ENCODE assay signal across 13 cellular contexts in genomic region chr15:70236306-70237103, GRCh38.
DNase-seq lines count a peak whose midpoint lies in the region; ATAC-seq and TF ChIP-seq lines count a peak whose summit lies in the region.
"Had no signal": no experiment of that assay in that cellular context is flagged by ENCODE, and none has a peak within 500 bp of the region (broad histone marks: within the 10 kb centered on the region; RNA-seq: fewer than 3 reads in every experiment).

No MANE protein-coding gene starts in this region.

- H3K27me3 ChIP-seq in PC-3 (ENCODE audit: low read length), result no peaks in the 10 kb centered on the region
- H3K27me3 ChIP-seq: suprapubic skin had no signal

- no peak overlapping the region for H3K4me2 ChIP-seq in PC-3 (ENCODE audit: low read length)

- peak overlapping the region; percentile 37 for H3K27ac Mint-ChIP-seq in activated naive CD4-positive, alpha-beta T cell treated with anti-CD3 and anti-CD28 coated beads, Interleukin-2, amount 50 U/mL, for 24 hours
- no peak overlapping the region for H3K27ac Mint-ChIP-seq in stimulated activated naive CD8-positive, alpha-beta T cell treated with anti-CD3 and anti-CD28 coated beads, Interleukin-15, amount 100 ng/mL, for 72 hours
- H3K27ac Mint-ChIP-seq: T-helper 17 cell had no signal

- H3K36me3 Mint-ChIP-seq in activated naive CD4-positive, alpha-beta T cell treated with anti-CD3 and anti-CD28 coated beads, Interleukin-2, amount 50 U/mL, for 24 hours, result peaks cover 8% of the 10 kb centered on the region

- no peaks in the 10 kb centered on the region for H3K27me3 Mint-ChIP-seq in activated naive CD4-positive, alpha-beta T cell treated with anti-CD3 and anti-CD28 coated beads, Interleukin-2, amount 50 U/mL, for 24 hours
- H3K27me3 Mint-ChIP-seq in stimulated activated naive CD8-positive, alpha-beta T cell treated with anti-CD3 and anti-CD28 coated beads, Interleukin-15, amount 100 ng/mL, for 72 hours, result peaks cover 37% of the 10 kb centered on the region
- H3K27me3 Mint-ChIP-seq: T-helper 17 cell had no signal

- BruUV-seq in PC-3 (replicated peaks; lab: Mats Ljungman, UMichigan), result no TSS peak

- ATAC-seq in PC-3 (no peak), GM21515 (IDR thresholded peaks at IDR 0.05; ENCODE audit: unreplicated experiment) (no peak), HG03469 (IDR thresholded peaks at IDR 0.05; ENCODE audit: unreplicated experiment) (no peak)
- ATAC-seq in stimulated activated naive CD8-positive, alpha-beta T cell treated with anti-CD3 and anti-CD28 coated beads, Interleukin-15, amount 100 ng/mL, for 72 hours, result peak; percentile 72
- ATAC-seq: T-helper 17 cell had no signal

- POLR2A ChIA-PET in PC-3 (lab: Charles Lee; ENCODE audit: unreplicated experiment), result no interaction called here

- H3K4me1 Mint-ChIP-seq in activated naive CD4-positive, alpha-beta T cell treated with anti-CD3 and anti-CD28 coated beads, Interleukin-2, amount 50 U/mL, for 24 hours, result peaks cover 28% of the 10 kb centered on the region
- H3K4me1 Mint-ChIP-seq in stimulated activated naive CD8-positive, alpha-beta T cell treated with anti-CD3 and anti-CD28 coated beads, Interleukin-15, amount 100 ng/mL, for 72 hours, result peaks cover 80% of the 10 kb centered on the region

- no peaks in the 10 kb centered on the region for H3K79me2 ChIP-seq in PC-3 (ENCODE audit: low read length)

- H3F3A ChIP-seq in PC-3 (ENCODE audit: low read length, unreplicated experiment), result no peaks in the 10 kb centered on the region

- peaks cover 4% of the 10 kb centered on the region for H3K9me3 ChIP-seq in PC-3 (ENCODE audit: low read length)

- CTCF ChIA-PET in PC-3 (lab: Charles Lee), result no interaction called here

- DNase-seq in activated naive CD4-positive, alpha-beta T cell (lab: John Stamatoyannopoulos, UW), result no peak
- DNase-seq in PC-3 (peak; percentile 66), fibroblast of mammary gland (ENCODE audit: low read depth) (peak; percentile 98), C1 segment of cervical spinal cord (lab: John Stamatoyannopoulos, UW) (no peak)
- peak in 1 of 2 donors; percentile 46 for DNase-seq in stimulated activated naive CD8-positive, alpha-beta T cell treated with anti-CD3 and anti-CD28 coated beads, Interleukin-15, amount 100 ng/mL, for 72 hours
- DNase-seq: COR-L47, NCI-H510A, T-helper 17 cell had no signal

- H2AFZ ChIP-seq in PC-3 (ENCODE audit: low read length), result no peak overlapping the region

- H3K4me3 ChIP-seq in PC-3 (ENCODE audit: low read length), result no peak overlapping the region
- no peak overlapping the region for H3K4me3 ChIP-seq in fibroblast of mammary gland (ENCODE audit: control insufficient read depth, low read depth, low read length)
- H3K4me3 ChIP-seq: suprapubic skin had no signal

- intact Hi-C loops in PC-3 (cut with micrococcal nuclease), result no loop called here

- TF ChIP-seq CTCF in PC-3 (conservative IDR thresholded peaks at IDR 0.05; ENCODE audit: low read depth, low read length), result no peak
- TF ChIP-seq CTCF in fibroblast of mammary gland (conservative IDR thresholded peaks at IDR 0.05; ENCODE audit: control insufficient read depth, insufficient read depth, low read depth, low read length), result no peak

- no peaks in the 10 kb centered on the region for H3K36me3 ChIP-seq in PC-3 (ENCODE audit: low read depth, low read length)
- H3K36me3 ChIP-seq: suprapubic skin had no signal

- H3K9me3 Mint-ChIP-seq in activated naive CD4-positive, alpha-beta T cell treated with anti-CD3 and anti-CD28 coated beads, Interleukin-2, amount 50 U/mL, for 24 hours, result peaks cover 12% of the 10 kb centered on the region
- H3K9me3 Mint-ChIP-seq in stimulated activated naive CD8-positive, alpha-beta T cell treated with anti-CD3 and anti-CD28 coated beads, Interleukin-15, amount 100 ng/mL, for 72 hours, result peaks cover 16 to 17% of the 10 kb centered on the region in 2 donors

- H3K4me3 Mint-ChIP-seq in activated naive CD4-positive, alpha-beta T cell treated with anti-CD3 and anti-CD28 coated beads, Interleukin-2, amount 50 U/mL, for 24 hours, result no peak overlapping the region
- no peak overlapping the region for H3K4me3 Mint-ChIP-seq in stimulated activated naive CD8-positive, alpha-beta T cell treated with anti-CD3 and anti-CD28 coated beads, Interleukin-15, amount 100 ng/mL, for 72 hours
- H3K4me3 Mint-ChIP-seq: neural crest cell, T-helper 17 cell had no signal

- H3K9ac ChIP-seq in PC-3 (ENCODE audit: low read length), result no peak overlapping the region

- H3K4me1 ChIP-seq in PC-3 (ENCODE audit: insufficient read depth, low read length), result peaks cover 16% of the 10 kb centered on the region
- H3K4me1 ChIP-seq: suprapubic skin had no signal

- peak overlapping the region; percentile 21 for H3K27ac ChIP-seq in PC-3 (ENCODE audit: low read length)
- H3K27ac ChIP-seq: suprapubic skin had no signal

- H4K20me1 ChIP-seq in PC-3 (ENCODE audit: low read length), result no peaks in the 10 kb centered on the region

- no peaks in the 10 kb centered on the region for H3K9me2 ChIP-seq in PC-3 (replicated peaks; ENCODE audit: low read length)

Comparison
In these comparisons a context has a peak if more than half of its experiments do, and no peak if none do; other contexts are left out.
1. DNase-seq: peak in PC-3 (single experiment) and fibroblast of mammary gland (single experiment); none in activated naive CD4-positive, alpha-beta T cell (0 of 4) and C1 segment of cervical spinal cord (0 of 14).